ENCODE assay signal across 25 cellular contexts in the genomic region with DNA sequence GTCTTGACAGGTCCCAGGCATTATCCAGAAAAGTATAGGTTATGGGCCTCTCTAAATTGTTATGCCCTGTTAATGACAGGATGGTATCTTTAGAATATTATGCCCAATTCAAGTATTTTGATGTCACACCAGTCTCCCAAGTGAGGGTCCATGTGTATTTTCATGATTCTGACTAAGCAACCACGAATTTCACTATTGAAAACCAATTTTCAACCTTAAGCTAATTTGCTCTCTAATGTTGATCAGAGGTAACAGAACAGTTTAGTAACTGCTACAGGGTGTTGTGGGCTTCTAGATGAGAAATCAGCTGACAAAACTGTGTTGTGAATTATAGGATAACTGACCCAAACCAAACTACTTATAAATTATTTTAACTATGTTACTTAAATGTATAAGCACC.
"Had no signal": no experiment of that assay in that cellular context is flagged by ENCODE, and none has a peak within 500 bp of the region (broad histone marks: within the 10 kb centered on the region; RNA-seq: fewer than 3 reads in every experiment).

No MANE protein-coding gene starts in this region.

- H3K27me3 ChIP-seq: breast epithelium, SJSA1 had no signal

- H3K27ac Mint-ChIP-seq: activated naive CD8-positive, alpha-beta T cell treated with anti-CD3 and anti-CD28 coated beads, Interleukin-2, amount 10 ng/mL, durations not matched to agents 7 days and 5 days had no signal

- ATAC-seq: PC-3, SK-N-SH treated with all-trans-retinoic acid at 6 μM for 48 hours had no signal

- H3K27me3 Mint-ChIP-seq: activated naive CD8-positive, alpha-beta T cell treated with anti-CD3 and anti-CD28 coated beads, Interleukin-2, amount 10 ng/mL, durations not matched to agents 7 days and 5 days had no signal

- H3K4me1 ChIP-seq: breast epithelium, SJSA1 had no signal

- H3K9me3 ChIP-seq: SJSA1 had no signal

- H3K27ac ChIP-seq: breast epithelium, SJSA1 had no signal

- H3K4me3 ChIP-seq: breast epithelium, SJSA1 had no signal

- H3K36me3 ChIP-seq: breast epithelium, SJSA1 had no signal

- DNase-seq: activated CD4-positive, alpha-beta T cell treated with anti-CD3 and anti-CD28 coated beads for 48 hours; activated CD4-positive, alpha-beta T cell treated with anti-CD3 and anti-CD28 coated beads, Interleukin-2, amount 50 U/mL, for 48 hours; activated effector memory CD4-positive, alpha-beta T cell treated with Interleukin-2 at 50 U/mL for 16 hours; activated naive CD4-positive, alpha-beta T cell; activated naive CD8-positive, alpha-beta T cell treated with anti-CD3 and anti-CD28 coated beads, Interleukin-2, amount 10 ng/mL, durations not matched to agents 7 days and 5 days; activated T-cell treated with anti-CD3 and anti-CD28 coated beads for 4 hours; aorta; caudate nucleus; IMR-90; KG1; NCI-H1092; NCI-H1417 treated with DMSO at 0.1 percent for 48 hours; NCI-H1694; NCI-H2029; NCI-H2107; NCI-H2171 treated with DMSO at 0.1 percent for 48 hours; NCI-H226; NCI-H526 treated with DMSO at 0.1 percent for 48 hours; NK-92 treated with Interleukin-12 subunit alpha and Interleukin-12 subunit beta, amount 100 ng/mL, for 24 hours; PC-3; SHP77; SW 1271 had no signal

- H3K4me3 Mint-ChIP-seq: activated naive CD8-positive, alpha-beta T cell treated with anti-CD3 and anti-CD28 coated beads, Interleukin-2, amount 10 ng/mL, durations not matched to agents 7 days and 5 days had no signal
